9 cellular contexts compared by ENCODE assay signal in genomic region chr15:74542192-74543042, GRCh38. TPM values are rescaled to one million over a fixed set of nuclear protein-coding genes. Genes with fewer than 3 reads are reported as not detected.
A peak's percentile ranks its signal among the peaks of the same experiment; 100 is the strongest.
DNase-seq lines count a peak whose midpoint lies in the region; ATAC-seq, FAIRE-seq and TF ChIP-seq lines count a peak whose summit lies in the region.
"Had no signal": no experiment of that assay in that cellular context is flagged by ENCODE, and none has a peak within 500 bp of the region (broad histone marks: within the 10 kb centered on the region; RNA-seq: fewer than 3 reads in every experiment).

No MANE protein-coding gene starts in this region.

- H3K4me3 ChIP-seq in NT2/D1 (ENCODE audit: insufficient read length, low read depth) (peak overlapping the region; percentile 87), endodermal cell (ENCODE audit: low read length) (peak overlapping the region; percentile 87), neuron (ENCODE audit: low read length) (peak overlapping the region; percentile 67)

- H3K36me3 ChIP-seq in ES-I3 (ENCODE audit: insufficient read depth, low read length), result peaks cover 9% of the 10 kb centered on the region
- H3K36me3 ChIP-seq in NT2/D1 (ENCODE audit: insufficient read depth, insufficient read length, low read length), result peaks cover 27% of the 10 kb centered on the region
- H3K36me3 ChIP-seq in endodermal cell (ENCODE audit: control insufficient read depth, insufficient read depth, low read length), result peaks cover 28% of the 10 kb centered on the region
- H3K36me3 ChIP-seq in neuron (ENCODE audit: insufficient read depth, low read length), result peaks cover 22% of the 10 kb centered on the region

- no peak for TF ChIP-seq CTCF in endodermal cell (conservative IDR thresholded peaks at IDR 0.05)

- H3K27me3 ChIP-seq in NT2/D1 (ENCODE audit: insufficient read depth, insufficient read length) (no peaks in the 10 kb centered on the region), endodermal cell (ENCODE audit: control insufficient read depth, insufficient read depth, low read length, poor library complexity, severe bottlenecking) (no peaks in the 10 kb centered on the region), neuron (ENCODE audit: insufficient read depth, low read length) (no peaks in the 10 kb centered on the region)

- WGBS in endodermal cell (ENCODE audit: insufficient coverage in 1 of 2, insufficient read length in 1 of 2), 2 experiments, result 44% methylated on average over 6 to 7 of the region's 8 CpGs

- ATAC-seq in HG02852 (IDR thresholded peaks at IDR 0.05; ENCODE audit: unreplicated experiment), result no peak
- ATAC-seq in GM18867 (IDR thresholded peaks at IDR 0.05; ENCODE audit: unreplicated experiment), result no peak
- no peak for ATAC-seq in HG02571 (IDR thresholded peaks at IDR 0.05; ENCODE audit: unreplicated experiment)

- DNase-seq in NT2/D1 (ENCODE audit: low read depth, low spot score) (no peak), endodermal cell (no peak), RCC 7860 (ENCODE audit: low spot score) (no peak)

- H3K9ac ChIP-seq in ES-I3 (ENCODE audit: low read depth, low read length) (peak overlapping the region; percentile 97), NT2/D1 (ENCODE audit: insufficient read length, low read depth) (peak overlapping the region; percentile 86), endodermal cell (ENCODE audit: extremely low read depth, low read length, poor library complexity, severe bottlenecking) (peak overlapping the region; percentile 85)

- H2AFZ ChIP-seq in neuron (ENCODE audit: low read depth, low read length), result no peak overlapping the region

- H3K36me3 Mint-ChIP-seq in endodermal cell (ENCODE audit: low read depth), result peaks cover 34% of the 10 kb centered on the region

- peaks cover 35% of the 10 kb centered on the region for H3K4me1 Mint-ChIP-seq in endodermal cell

- H3K9me3 Mint-ChIP-seq in endodermal cell, result no peaks in the 10 kb centered on the region

- H3K27ac ChIP-seq in endodermal cell (ENCODE audit: low read depth, low read length), result no peak overlapping the region

- H3K4me1 ChIP-seq in ES-I3 (ENCODE audit: insufficient read depth, low read length) (peaks cover 24% of the 10 kb centered on the region), NT2/D1 (ENCODE audit: insufficient read depth, insufficient read length) (peaks cover 9% of the 10 kb centered on the region), endodermal cell (ENCODE audit: control insufficient read depth, insufficient read depth, low read length) (peaks cover 5% of the 10 kb centered on the region), neuron (ENCODE audit: insufficient read depth, low read length) (peaks cover 22% of the 10 kb centered on the region)

- peak overlapping the region; percentile 96 for H3K4me3 Mint-ChIP-seq in endodermal cell

- H3K27ac Mint-ChIP-seq in endodermal cell, result peak overlapping the region; percentile 98

- no peak for FAIRE-seq in RCC 7860 (lab: Jason Lieb, UNC)
- FAIRE-seq: endometrium had no signal

- H3K27me3 Mint-ChIP-seq in endodermal cell (ENCODE audit: insufficient read depth), result no peaks in the 10 kb centered on the region

- H3K9me3 ChIP-seq in ES-I3 (ENCODE audit: control insufficient read depth, insufficient read depth, low read length) (no peaks in the 10 kb centered on the region), NT2/D1 (ENCODE audit: insufficient read depth, low read length) (no peaks in the 10 kb centered on the region), endodermal cell (ENCODE audit: control insufficient read depth, low read length) (no peaks in the 10 kb centered on the region), neuron (ENCODE audit: low read length) (no peaks in the 10 kb centered on the region)

RNA-seq across cellular contexts. Expression of gene ARID3B, which starts 1.4 kb away (rescaled TPM):
- 10 to 100 TPM; 98.1 to 99.4 TPM for total RNA-seq in endodermal cell
- polyA plus RNA-seq in endodermal cell (2013, experiment 1 of 2), result 62.4 TPM
- 60.7 TPM for polyA plus RNA-seq in endodermal cell (2013, experiment 2 of 2)
